ENCODE assay signal across 8 cellular contexts in genomic region chr2:393711-394696, GRCh38.
DNase-seq lines count a peak whose midpoint lies in the region; ATAC-seq lines count a peak whose summit lies in the region.

No MANE protein-coding gene starts in this region.

- in situ Hi-C loops in ACHN (cut with HindIII; ENCODE audit: low pct_ligation_motif_present, low pct_unique_long_range_greater_than_20kb, low sequenced_read_pairs), result no loop called here

- no peaks in the 10 kb centered on the region for H3K36me3 ChIP-seq in H7 (replicated peaks; ENCODE audit: control insufficient read depth, insufficient read depth, low read length)

- 0 out of 2 replicates have a peak, but pooled peaks cover 1% of the 10 kb centered on the region for H3K27me3 ChIP-seq in H7 (ENCODE audit: control insufficient read depth, insufficient read depth, low read length)

- H3K4me3 Mint-ChIP-seq in activated T-cell treated with anti-CD3 and anti-CD28 coated beads, Interleukin-2, amount 50 U/mL, for 4 hours, result peak overlapping the region; percentile 78
- peak overlapping the region; percentile 71 to 88 (median 75) for H3K4me3 Mint-ChIP-seq in immature natural killer cell

- H3K4me3 ChIP-seq in H7 (ENCODE audit: insufficient read depth, low read depth, low read length), result no peak overlapping the region

- H3K9me3 Mint-ChIP-seq in activated T-cell treated with anti-CD3 and anti-CD28 coated beads, Interleukin-2, amount 50 U/mL, for 4 hours, result no peaks in the 10 kb centered on the region
- no peaks in the 10 kb centered on the region for H3K9me3 Mint-ChIP-seq in immature natural killer cell

- peaks cover 17% of the 10 kb centered on the region for H3K4me1 Mint-ChIP-seq in activated T-cell treated with anti-CD3 and anti-CD28 coated beads, Interleukin-2, amount 50 U/mL, for 4 hours (ENCODE audit: low read depth)
- H3K4me1 Mint-ChIP-seq in immature natural killer cell, result peaks cover 23 to 28% of the 10 kb centered on the region in 2 donors

- DNase-seq in ACHN (peak; percentile 42), H7 (peak; percentile 48), NCI-H748 (lab: John Stamatoyannopoulos, UW; ENCODE audit: unreplicated experiment) (peak; percentile 92), immature natural killer cell (peak; percentile 60 to 75 (median 63))
- DNase-seq in activated T-cell treated with anti-CD3 and anti-CD28 coated beads, Interleukin-2, amount 50 U/mL, for 4 hours, result peak; percentile 45
- peak; percentile 45 for DNase-seq in stimulated activated CD8-positive, alpha-beta memory T cell treated with anti-CD3 and anti-CD28 coated beads, Interleukin-15, amount 100 ng/mL, for 48 hours (ENCODE audit: low read depth in 2 of 2)

- no peaks in the 10 kb centered on the region for H3K36me3 Mint-ChIP-seq in activated T-cell treated with anti-CD3 and anti-CD28 coated beads, Interleukin-2, amount 50 U/mL, for 4 hours (ENCODE audit: insufficient read depth)
- H3K36me3 Mint-ChIP-seq in immature natural killer cell, result no peaks in the 10 kb centered on the region

- H3K27ac Mint-ChIP-seq in immature natural killer cell, result peak overlapping the region; percentile 31 to 91 (median 76)

- peak; percentile 86 to 89 for ATAC-seq in activated T-cell treated with anti-CD3 and anti-CD28 coated beads, Interleukin-2, amount 50 U/mL, for 4 hours
- ATAC-seq in HG02938 (IDR thresholded peaks at IDR 0.05; ENCODE audit: unreplicated experiment) (no peak), HG02885 (IDR thresholded peaks at IDR 0.05; ENCODE audit: poor library complexity, unreplicated experiment) (no peak)

- H3K27me3 Mint-ChIP-seq in activated T-cell treated with anti-CD3 and anti-CD28 coated beads, Interleukin-2, amount 50 U/mL, for 4 hours (ENCODE audit: low read depth), result peaks cover 6% of the 10 kb centered on the region
- peaks cover 5 to 14% (median 7%) of the 10 kb centered on the region in 3 donors for H3K27me3 Mint-ChIP-seq in immature natural killer cell (ENCODE audit: low read depth in 3 of 3)

Comparison
In these comparisons a context has a peak if more than half of its experiments do, and no peak if none do; other contexts are left out.
1. DNase-seq: peak in every context shown above with its lines; median percentile 92 in NCI-H748; 63 in immature natural killer cell; 48 in H7; 45 in activated T-cell treated with anti-CD3 and anti-CD28 coated beads, Interleukin-2, amount 50 U/mL, for 4 hours; 45 in stimulated activated CD8-positive, alpha-beta memory T cell treated with anti-CD3 and anti-CD28 coated beads, Interleukin-15, amount 100 ng/mL, for 48 hours; 42 in ACHN.
2. ATAC-seq: peak in activated T-cell treated with anti-CD3 and anti-CD28 coated beads, Interleukin-2, amount 50 U/mL, for 4 hours (2 of 2); none in HG02938 (single experiment) and HG02885 (single experiment).